9 cellular contexts compared by ENCODE assay signal in the genomic region with DNA sequence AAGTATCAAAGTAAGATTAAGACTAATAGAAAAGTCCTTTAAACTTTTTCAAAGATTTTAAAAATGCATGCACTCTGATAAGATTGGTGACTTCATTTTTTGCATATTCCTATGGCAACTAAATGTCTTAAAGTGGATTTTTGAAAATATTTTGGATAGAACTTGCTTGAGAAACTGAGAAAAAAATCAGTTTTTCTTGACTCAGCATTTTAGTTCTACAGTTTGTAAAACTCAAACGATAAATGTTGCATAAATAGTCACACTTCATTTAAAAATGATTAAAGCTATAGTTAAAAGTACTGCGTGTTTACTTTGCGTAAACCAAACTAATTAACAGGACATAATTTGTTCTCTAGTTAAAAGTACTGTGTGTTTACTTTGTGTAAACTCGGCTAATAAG. TPM values are rescaled to one million over a fixed set of nuclear protein-coding genes. Genes with fewer than 3 reads are reported as not detected.
"Had no signal": no experiment of that assay in that cellular context is flagged by ENCODE, and none has a peak within 500 bp of the region (broad histone marks: within the 10 kb centered on the region; RNA-seq: fewer than 3 reads in every experiment).

No MANE protein-coding gene starts in this region.

- H3K4me2 ChIP-seq: GM23338, KMS-11 had no signal

- FAIRE-seq: H1, H54, HTR-8/SVneo had no signal

- H3K4me3 ChIP-seq: GM23338 had no signal

- ATAC-seq: GM23338 had no signal

- H3K27ac Mint-ChIP-seq: GM23338, H9 had no signal

- DNase-seq: H9, HCEC 1CT, KBM-7 had no signal

- H3K9ac ChIP-seq: KMS-11 had no signal

- H3K27ac ChIP-seq: KMS-11 had no signal

- H3K9me3 Mint-ChIP-seq: GM23338, H9 had no signal

- H2AFZ ChIP-seq: GM23338 had no signal

- H3K4me3 Mint-ChIP-seq: GM23338, H9 had no signal

RNA-seq across cellular contexts. Expression of a gene that starts 28.4 kb away (rescaled TPM):
- total RNA-seq: HT-29 had no signal
